17 cellular contexts compared by ENCODE assay signal in the genomic region with DNA sequence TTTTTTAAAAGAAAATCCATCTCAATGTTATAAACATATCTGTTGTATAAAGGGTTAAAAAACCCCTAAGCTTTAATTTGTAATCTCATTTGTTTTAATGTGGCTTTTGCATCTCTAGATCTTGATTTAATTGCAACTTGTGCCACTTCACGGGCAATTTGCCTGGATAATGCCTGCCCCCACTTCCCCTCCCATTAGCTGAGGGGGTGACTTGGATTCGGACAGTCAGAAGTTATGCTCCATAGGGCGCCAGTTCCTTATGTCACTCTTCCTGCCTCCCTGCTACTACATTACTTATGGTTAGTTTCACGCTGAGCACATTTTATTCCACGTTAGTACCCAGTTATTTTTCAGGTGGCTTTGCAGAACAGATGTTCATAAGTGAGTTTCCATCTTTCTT.
DNase-seq lines count a peak whose midpoint lies in the region; ATAC-seq and TF ChIP-seq lines count a peak whose summit lies in the region.
"Had no signal": no experiment of that assay in that cellular context is flagged by ENCODE, and none has a peak within 500 bp of the region (broad histone marks: within the 10 kb centered on the region; RNA-seq: fewer than 3 reads in every experiment).

No MANE protein-coding gene starts in this region.

- H3K27ac Mint-ChIP-seq in glutamatergic neuron (ENCODE audit: unreplicated experiment): no peak overlapping the region
- H3K27ac Mint-ChIP-seq: CD8-positive, alpha-beta T cell; GM23338 had no signal

- TF ChIP-seq CTCF in glutamatergic neuron (IDR thresholded peaks at IDR 0.05; ENCODE audit: partially characterized antibody, unreplicated experiment): no peak

- H3K36me3 Mint-ChIP-seq in glutamatergic neuron (ENCODE audit: unreplicated experiment): no peaks in the 10 kb centered on the region
- H3K36me3 Mint-ChIP-seq: CD8-positive, alpha-beta T cell had no signal

- in situ Hi-C loops in G401 (cut with HindIII; ENCODE audit: low sequenced_read_pairs): no loop called here

- ATAC-seq in GM19023 (IDR thresholded peaks at IDR 0.05; ENCODE audit: unreplicated experiment): no peak
- ATAC-seq: CD8-positive, alpha-beta T cell; GM23338; HCT116; K562 had no signal

- peaks cover 15% of the 10 kb centered on the region for H3K4me1 Mint-ChIP-seq in glutamatergic neuron (ENCODE audit: low read depth, unreplicated experiment)

- H3K4me3 Mint-ChIP-seq in glutamatergic neuron (ENCODE audit: unreplicated experiment): no peak overlapping the region
- H3K4me3 Mint-ChIP-seq: CD8-positive, alpha-beta T cell; GM23338 had no signal

- peak; percentile 13 for DNase-seq in G401 (ENCODE audit: low spot score)
- DNase-seq in NCI-H2171 (lab: John Stamatoyannopoulos, UW): peak; percentile 25
- DNase-seq in NCI-H69 (lab: John Stamatoyannopoulos, UW): peak; percentile 98
- DNase-seq in glomerular visceral epithelial cell (ENCODE audit: extremely low spot score): peak; percentile 12
- DNase-seq in glutamatergic neuron: no peak
- DNase-seq in hepatic stellate cell (ENCODE audit: low spot score): no peak
- DNase-seq: CD8-positive, alpha-beta T cell; DMS79 treated with DMSO at 0.1 percent for 48 hours; NCI-H1105 treated with DMSO at 0.1 percent for 48 hours; NCI-H187; NCI-H2107; NCI-H510A; Peyer's patch had no signal

- no peaks in the 10 kb centered on the region for H3K27me3 Mint-ChIP-seq in glutamatergic neuron (ENCODE audit: unreplicated experiment)

- no peaks in the 10 kb centered on the region for H3K9me3 Mint-ChIP-seq in glutamatergic neuron (ENCODE audit: unreplicated experiment)

Comparison
In these comparisons a context has a peak if more than half of its experiments do, and no peak if none do; other contexts are left out.
1. DNase-seq: peak in G401 (single experiment), NCI-H2171 (single experiment), NCI-H69 (single experiment) and glomerular visceral epithelial cell (single experiment); none in glutamatergic neuron (single experiment) and hepatic stellate cell (single experiment).